In genomic region chr17:74354561-74354960, GRCh38 we compare ENCODE assay signal across 1 cellular context.
TF ChIP-seq lines count a peak whose summit lies in the region.

No MANE protein-coding gene starts in this region.

TF ChIP-seq in H1, 55 proteins besides CTCF, POLR2A, EP300 and RAD21:
- no peak for TF ChIP-seq SIRT6 (IDR thresholded peaks at IDR 0.05; ENCODE audit: low read length)
- no peak for TF ChIP-seq HDAC6 (IDR thresholded peaks at IDR 0.05; ENCODE audit: low read depth, low read length)
- TF ChIP-seq SIN3A (conservative IDR thresholded peaks at IDR 0.05 in 1 of 2, IDR thresholded peaks at IDR 0.05 in 1 of 2; ENCODE audit: low read depth in 1 of 2, low read length in 2 of 2) = no peak
- TF ChIP-seq BACH1 (IDR thresholded peaks at IDR 0.05; ENCODE audit: low read length) = no peak
- no peak for TF ChIP-seq GTF2F1 (IDR thresholded peaks at IDR 0.05; ENCODE audit: borderline replicate concordance, low read depth, low read length)
- no peak for TF ChIP-seq CTBP2 (IDR thresholded peaks at IDR 0.05; ENCODE audit: borderline replicate concordance, insufficient read depth, insufficient read length, low read length)
- no peak for TF ChIP-seq SP4 (IDR thresholded peaks at IDR 0.05; ENCODE audit: low read length)
- no peak for TF ChIP-seq TAF1 (IDR thresholded peaks at IDR 0.05; ENCODE audit: low read depth, low read length)
- TF ChIP-seq MAFK (IDR thresholded peaks at IDR 0.05; ENCODE audit: low read depth, low read length) = no peak
- no peak for TF ChIP-seq CHD7 (IDR thresholded peaks at IDR 0.05; ENCODE audit: insufficient replicate concordance, low read length)
- TF ChIP-seq BRCA1 (IDR thresholded peaks at IDR 0.05; ENCODE audit: low read depth, low read length) = no peak
